ENCODE assay signal across 8 cellular contexts in genomic region chr2:159290289-159290907, GRCh38. TPM values are rescaled to one million over a fixed set of nuclear protein-coding genes. Genes with fewer than 3 reads are reported as not detected.
DNase-seq lines count a peak whose midpoint lies in the region; ATAC-seq, FAIRE-seq and TF ChIP-seq lines count a peak whose summit lies in the region.

No MANE protein-coding gene starts in this region.

- H3K9me3 ChIP-seq in WERI-Rb-1 (ENCODE audit: severe bottlenecking), result no peaks in the 10 kb centered on the region

- H3K4me3 ChIP-seq in HFF-Myc (replicated peaks; ENCODE audit: low read depth, low read length) (no peak overlapping the region), epithelial cell of proximal tubule (ENCODE audit: low read depth, low read length) (no peak overlapping the region), WERI-Rb-1 (ENCODE audit: low read depth, low read length) (no peak overlapping the region)

- no peak for FAIRE-seq in RCC 7860 (lab: Jason Lieb, UNC)

- DNase-seq in CD1c-positive myeloid dendritic cell (ENCODE audit: extremely low spot score) (peak; percentile 64), HFF-Myc (ENCODE audit: extremely low read depth, low read depth) (peak; percentile 88), RCC 7860 (ENCODE audit: low spot score) (peak; percentile 45), epithelial cell of proximal tubule (ENCODE audit: low read depth) (peak; percentile 38), G401 (ENCODE audit: low spot score) (no peak), WERI-Rb-1 (no peak), germinal center (ENCODE audit: low spot score) (no peak)

- in situ Hi-C loops in G401 (cut with HindIII; ENCODE audit: low sequenced_read_pairs), result no loop called here

- TF ChIP-seq CTCF in HFF-Myc (IDR thresholded peaks at IDR 0.05; ENCODE audit: low read depth, low read length, missing control alignments) (no peak), epithelial cell of proximal tubule (conservative IDR thresholded peaks at IDR 0.05; ENCODE audit: low read depth, low read length) (no peak), WERI-Rb-1 (IDR thresholded peaks at IDR 0.05; ENCODE audit: low read depth, low read length) (no peak)

- no peaks in the 10 kb centered on the region for H3K36me3 ChIP-seq in WERI-Rb-1

- no peaks in the 10 kb centered on the region for H3K27me3 ChIP-seq in WERI-Rb-1 (ENCODE audit: insufficient read depth, low read depth, severe bottlenecking)

- no peak overlapping the region for H3K27ac ChIP-seq in WERI-Rb-1

- no peak for ATAC-seq in GM18520 (IDR thresholded peaks at IDR 0.05; ENCODE audit: unreplicated experiment)

RNA-seq across cellular contexts. Expression of gene WDSUB1, which starts 3.9 kb away (rescaled TPM):
- total RNA-seq in epithelial cell of proximal tubule, result 2.2 and 5.4 TPM in 2 replicates
- total RNA-seq in G401 (2014; rRNA removed; shearing (Covaris generic)), result 14.0 and 15.2 TPM in 2 replicates

Comparison
In these comparisons a context has a peak if more than half of its experiments do, and no peak if none do; other contexts are left out.
1. DNase-seq: peak in CD1c-positive myeloid dendritic cell (single experiment), HFF-Myc (single experiment), RCC 7860 (single experiment) and epithelial cell of proximal tubule (single experiment); none in G401 (single experiment), WERI-Rb-1 (single experiment) and germinal center (single experiment).